In the genomic region with DNA sequence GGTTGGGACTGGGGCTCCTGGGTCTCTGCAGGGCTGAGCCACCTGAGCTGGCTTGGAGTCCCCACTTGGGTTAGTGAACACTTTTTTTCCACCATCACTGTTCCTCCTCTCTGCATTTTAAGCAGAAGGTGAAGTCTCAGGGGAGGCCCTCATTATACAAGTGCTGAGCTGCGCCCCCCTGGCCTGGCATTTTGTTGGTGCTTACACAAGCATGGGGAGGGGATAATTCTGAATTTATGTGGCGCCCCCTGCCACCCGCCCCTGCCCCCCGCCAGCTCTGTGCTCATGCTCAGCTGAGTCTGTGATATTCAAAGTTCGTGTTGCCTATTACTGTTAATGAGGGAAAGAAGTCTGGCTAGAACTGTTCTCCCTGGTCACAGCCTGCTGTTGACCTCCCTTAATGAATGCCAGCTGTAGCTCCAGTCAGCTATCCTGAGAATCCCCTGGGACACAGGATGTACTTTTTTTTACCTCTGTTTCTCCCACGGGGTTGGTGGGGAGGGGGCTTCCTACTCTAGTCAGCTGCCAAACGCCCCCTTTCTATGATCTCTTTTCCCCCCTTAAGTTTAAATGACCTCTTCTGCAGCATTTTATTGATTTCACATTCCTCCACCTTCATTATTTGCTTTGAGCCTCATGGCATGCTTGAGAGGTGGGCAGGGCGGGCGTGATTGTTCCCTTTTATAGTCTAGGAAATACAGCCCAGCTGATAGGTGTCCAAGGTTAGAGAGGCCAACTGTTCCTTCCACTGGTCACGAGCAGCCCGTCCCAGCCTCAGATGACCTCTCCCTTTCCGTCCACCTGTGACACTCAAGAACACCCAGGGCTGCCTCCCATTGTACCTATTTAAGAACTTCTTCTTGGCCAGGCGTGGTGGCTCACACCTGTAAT, we compare ENCODE assay signal across 13 cellular contexts. TPM values are rescaled to one million over a fixed set of nuclear protein-coding genes. Genes with fewer than 3 reads are reported as not detected.
DNase-seq lines count a peak whose midpoint lies in the region; ATAC-seq, FAIRE-seq and TF ChIP-seq lines count a peak whose summit lies in the region.
"Had no signal": no experiment of that assay in that cellular context is flagged by ENCODE, and none has a peak within 500 bp of the region (broad histone marks: within the 10 kb centered on the region; RNA-seq: fewer than 3 reads in every experiment).

No MANE protein-coding gene starts in this region.

- in situ Hi-C loops in GM13976 (cut with MboI; ENCODE audit: low sequenced_read_pairs, unreplicated experiment) = no loop called here

- peaks cover 0 to 79% (median 21%) of the 10 kb centered on the region in 4 donors for H3K4me1 ChIP-seq in right lobe of liver

- no peaks in the 10 kb centered on the region for H3K9me3 ChIP-seq in right lobe of liver

- WGBS in right lobe of liver (ENCODE audit: insufficient coverage, low coverage, low lambda C conversion rate, missing lambda C conversion rate) = 40% methylated on average over 11 of the region's 13 CpGs

- DNase-seq in NCI-H2171 treated with DMSO at 0.1 percent for 48 hours (lab: John Stamatoyannopoulos, UW) (peak; percentile 76), caudate nucleus (lab: John Stamatoyannopoulos, UW) (no peak), right lobe of liver (peak in 2 of 3 donors; percentile 77 to 87), substantia nigra (lab: John Stamatoyannopoulos, UW) (no peak), NOMO-1 treated with dmso at 0.1 percent for 144 hours (lab: John Stamatoyannopoulos, UW; ENCODE audit: unreplicated experiment) (no peak), GM10266 (ENCODE audit: extremely low spot score) (no peak), GM13976 (ENCODE audit: low spot score) (no peak), frontal cortex (ENCODE audit: low spot score in 2 of 2) (no peak)
- DNase-seq: activated CD4-positive, alpha-beta memory T cell treated with anti-CD3 and anti-CD28 coated beads for 36 hours; NCI-H187 treated with DMSO at 0.1 percent for 48 hours; stimulated activated CD4-positive, alpha-beta T cell treated with anti-CD3 and anti-CD28 coated beads, Interleukin-15, amount 100 ng/mL, for 24 hours; stimulated activated naive CD8-positive, alpha-beta T cell treated with anti-CD3 and anti-CD28 coated beads, Interleukin-15, Interleukin-2, amounts not matched to agents 100 U/mL and 50 U/mL, for 24 hours had no signal

- TF ChIP-seq CTCF in right lobe of liver (IDR thresholded peaks at IDR 0.05) (no peak), GM10266 (IDR thresholded peaks at IDR 0.05; ENCODE audit: control insufficient read depth, insufficient read depth, low read depth, missing control alignments) (no peak), GM13976 (IDR thresholded peaks at IDR 0.05; ENCODE audit: borderline replicate concordance, control extremely low read depth, extremely low read depth, insufficient read depth, missing control alignments) (no peak)

- no peaks in the 10 kb centered on the region for H3K27me3 ChIP-seq in right lobe of liver

- H3K27ac ChIP-seq in caudate nucleus (ENCODE audit: low read depth, low read length) = peak overlapping the region; percentile 90
- peak overlapping the region; percentile 65 to 96 (median 94) for H3K27ac ChIP-seq in right lobe of liver
- peak overlapping the region; percentile 32 for H3K27ac ChIP-seq in substantia nigra (ENCODE audit: low read depth, low read length, poor library complexity, severe bottlenecking)

- H3K36me3 ChIP-seq in right lobe of liver = no peaks in the 10 kb centered on the region

- intact Hi-C loops in right lobe of liver (cut with DNase I) = loop anchor here in 1 of 2 donors (10.0 kb wide), 1 partner anchor 106 kb away; no protein-coding TSS in a partner anchor

- TF ChIP-seq POLR2A in right lobe of liver (IDR thresholded peaks at IDR 0.05) = no peak

- peak overlapping the region; percentile 22 to 59 (median 57) for H3K4me3 ChIP-seq in right lobe of liver

- peak; percentile 20 to 44 (median 41) for ATAC-seq in right lobe of liver
- ATAC-seq: stimulated activated naive CD8-positive, alpha-beta T cell treated with anti-CD3 and anti-CD28 coated beads, Interleukin-15, Interleukin-2, amounts not matched to agents 100 U/mL and 50 U/mL, for 24 hours had no signal

- no peak for FAIRE-seq in frontal cortex (lab: Jason Lieb, UNC)

RNA-seq across cellular contexts. Expression of a gene that starts 12.2 kb away (rescaled TPM):
- total RNA-seq in right lobe of liver (10 to 100 TPM in 2 of 6 experiments, 1 to 10 TPM in 4; 1.3 to 25.9 (median 4.6) TPM), frontal cortex (2.4 TPM)

RNA-seq across cellular contexts. Expression of a gene that starts 22.8 kb away (rescaled TPM):
- total RNA-seq in right lobe of liver (not detected), frontal cortex (not detected)
- total RNA-seq: activated CD4-positive, alpha-beta memory T cell treated with anti-CD3 and anti-CD28 coated beads for 36 hours; epithelial cell of proximal tubule had no signal

RNA-seq across cellular contexts. Expression of a gene that starts 28.6 kb away (rescaled TPM):
- total RNA-seq in right lobe of liver (1 to 10 TPM; 2.8 to 6.3 (median 4.8) TPM), frontal cortex (2.4 TPM)
- total RNA-seq: activated CD4-positive, alpha-beta memory T cell treated with anti-CD3 and anti-CD28 coated beads for 36 hours had no signal

RNA-seq across cellular contexts. Expression of a gene that starts 35.0 kb away (rescaled TPM):
- 10 to 100 TPM; 12.9 to 18.1 (median 15.1) TPM for total RNA-seq in right lobe of liver
- 2.9 TPM for total RNA-seq in frontal cortex

RNA-seq across cellular contexts. Expression of a gene that starts 52.4 kb away (rescaled TPM):
- total RNA-seq in right lobe of liver = 10 to 100 TPM in 4 of 6 experiments, 1 to 10 TPM in 2; 1.8 to 28.7 (median 12.5) TPM
- 11.4 TPM for total RNA-seq in frontal cortex

Comparison
In these comparisons a context has a peak if more than half of its experiments do, and no peak if none do; other contexts are left out.
1. DNase-seq: peak in NCI-H2171 treated with DMSO at 0.1 percent for 48 hours (single experiment) and right lobe of liver (2 of 3); none in caudate nucleus (0 of 61), substantia nigra (0 of 49), NOMO-1 treated with dmso at 0.1 percent for 144 hours (single experiment), GM10266 (single experiment), GM13976 (single experiment) and frontal cortex (0 of 2).
2. H3K27ac ChIP-seq: peak in every context shown above with its lines; median percentile 94 in right lobe of liver; 90 in caudate nucleus; 32 in substantia nigra.